ENCODE assay signal across 8 cellular contexts in the genomic region with DNA sequence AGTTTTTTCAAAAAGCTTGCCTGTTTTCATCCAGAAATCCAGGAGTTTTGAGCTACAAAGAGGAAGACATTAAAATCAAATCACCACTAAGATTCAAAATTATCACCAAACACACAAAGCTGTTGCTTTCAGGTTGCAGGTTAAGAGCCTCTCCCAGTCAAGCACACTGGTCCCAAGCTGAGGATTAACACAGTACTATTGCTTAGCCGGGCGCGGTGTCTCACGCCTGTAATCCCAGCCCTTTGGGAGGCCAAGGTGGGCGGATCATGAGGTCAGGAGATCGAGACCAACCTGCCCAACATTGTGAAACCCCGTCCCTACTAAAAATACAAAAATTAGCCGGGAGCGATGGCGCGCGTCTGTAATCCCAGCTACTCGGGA.
DNase-seq lines count a peak whose midpoint lies in the region; ATAC-seq, FAIRE-seq and TF ChIP-seq lines count a peak whose summit lies in the region.

No MANE protein-coding gene starts in this region.

- H3K27me3 ChIP-seq in neural cell (ENCODE audit: insufficient read depth, low read depth, low read length): no peaks in the 10 kb centered on the region

- no peaks in the 10 kb centered on the region for H3K9me2 ChIP-seq in neural cell (ENCODE audit: insufficient read depth, low read length)

- peaks cover 4% of the 10 kb centered on the region for H3F3A ChIP-seq in neural cell (ENCODE audit: insufficient read depth, low read length, poor library complexity, severe bottlenecking)

- no peaks in the 10 kb centered on the region for H3K36me3 ChIP-seq in neural cell (ENCODE audit: insufficient read depth, low read length)

- peak overlapping the region; percentile 78 for H3K4me3 ChIP-seq in neural cell (ENCODE audit: low read length)

- TF ChIP-seq RAD21 in neural cell (conservative IDR thresholded peaks at IDR 0.05): no peak

- H3K9ac ChIP-seq in neural cell (ENCODE audit: low read length): no peak overlapping the region

- H3K27ac ChIP-seq in neural cell (ENCODE audit: low read length): no peak overlapping the region

- TF ChIP-seq EP300 in neural cell (conservative IDR thresholded peaks at IDR 0.05; ENCODE audit: poor library complexity, severe bottlenecking): no peak

- H3K79me2 ChIP-seq in neural cell (replicated peaks; ENCODE audit: insufficient read depth, low read length): peaks cover 35% of the 10 kb centered on the region

- H3K4me2 ChIP-seq in neural cell (ENCODE audit: low read length): no peak overlapping the region

- no peak for DNase-seq in activated T-cell treated with anti-CD3 and anti-CD28 coated beads, Interleukin-2, amount 50 U/mL, for 48 hours
- DNase-seq in stimulated activated CD4-positive, alpha-beta T cell treated with anti-CD3 and anti-CD28 coated beads, Interleukin-12 subunit alpha, Interleukin-12 subunit beta, amount 100 ng/mL, for 4 hours: no peak
- DNase-seq in GM12891 (ENCODE audit: insufficient read length, low spot score) (no peak), urothelium cell line (ENCODE audit: low spot score) (no peak)

- H4K20me1 ChIP-seq in neural cell (ENCODE audit: insufficient read depth): no peaks in the 10 kb centered on the region

- TF ChIP-seq CTCF in neural cell (IDR thresholded peaks at IDR 0.05; ENCODE audit: poor library complexity, severe bottlenecking): no peak

- TF ChIP-seq POLR2A in GM12891 (IDR thresholded peaks at IDR 0.05; ENCODE audit: low read depth, low read length): no peak

- no peak overlapping the region for H2AFZ ChIP-seq in neural cell (ENCODE audit: low read depth, low read length)

- no peaks in the 10 kb centered on the region for H3K9me3 ChIP-seq in neural cell (ENCODE audit: low read length)

- ATAC-seq in GM19035 (IDR thresholded peaks at IDR 0.05; ENCODE audit: unreplicated experiment) (peak; percentile 27), HG02763 (IDR thresholded peaks at IDR 0.05; ENCODE audit: unreplicated experiment) (peak; percentile 17), SK-N-SH treated with all-trans-retinoic acid at 6 μM for 48 hours (peak; percentile 41)

- no peak for FAIRE-seq in GM12891 (lab: Jason Lieb, UNC)
- FAIRE-seq in urothelium cell line (lab: Jason Lieb, UNC): no peak

TF ChIP-seq in SK-N-SH treated with all-trans-retinoic acid at 6 μM for 48 hours, 23 proteins besides CTCF, POLR2A, EP300 and RAD21 (continues in another document):
- no peak for TF ChIP-seq ISL1 (CRISPR knock-in tag; IDR thresholded peaks at IDR 0.05)
- no peak for TF ChIP-seq ESRRG (CRISPR knock-in tag; IDR thresholded peaks at IDR 0.05)
- no peak for TF ChIP-seq GLIS3 (CRISPR knock-in tag; IDR thresholded peaks at IDR 0.05)
- no peak for TF ChIP-seq BACH2 (CRISPR knock-in tag; IDR thresholded peaks at IDR 0.05; ENCODE audit: borderline replicate concordance)
- no peak for TF ChIP-seq ZNF565 (CRISPR knock-in tag; conservative IDR thresholded peaks at IDR 0.05; ENCODE audit: low read depth)
- TF ChIP-seq RARB (CRISPR knock-in tag; IDR thresholded peaks at IDR 0.05): no peak
- TF ChIP-seq ZNF8 (CRISPR knock-in tag; IDR thresholded peaks at IDR 0.05): no peak
- no peak for TF ChIP-seq ZFP3 (CRISPR knock-in tag; IDR thresholded peaks at IDR 0.05)
- TF ChIP-seq, protein P1, sequence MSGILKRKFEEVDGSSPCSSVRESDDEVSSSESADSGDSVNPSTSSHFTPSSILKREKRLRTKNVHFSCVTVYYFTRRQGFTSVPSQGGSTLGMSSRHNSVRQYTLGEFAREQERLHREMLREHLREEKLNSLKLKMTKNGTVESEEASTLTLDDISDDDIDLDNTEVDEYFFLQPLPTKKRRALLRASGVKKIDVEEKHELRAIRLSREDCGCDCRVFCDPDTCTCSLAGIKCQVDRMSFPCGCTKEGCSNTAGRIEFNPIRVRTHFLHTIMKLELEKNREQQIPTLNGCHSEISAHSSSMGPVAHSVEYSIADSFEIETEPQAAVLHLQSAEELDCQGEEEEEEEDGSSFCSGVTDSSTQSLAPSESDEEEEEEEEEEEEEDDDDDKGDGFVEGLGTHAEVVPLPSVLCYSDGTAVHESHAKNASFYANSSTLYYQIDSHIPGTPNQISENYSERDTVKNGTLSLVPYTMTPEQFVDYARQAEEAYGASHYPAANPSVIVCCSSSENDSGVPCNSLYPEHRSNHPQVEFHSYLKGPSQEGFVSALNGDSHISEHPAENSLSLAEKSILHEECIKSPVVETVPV (CRISPR knock-in tag; IDR thresholded peaks at IDR 0.05): no peak
- TF ChIP-seq PPARA (CRISPR knock-in tag; IDR thresholded peaks at IDR 0.05; ENCODE audit: borderline replicate concordance): no peak

TF ChIP-seq in neural cell, 6 proteins besides CTCF, POLR2A, EP300 and RAD21:
- TF ChIP-seq, protein P2, sequence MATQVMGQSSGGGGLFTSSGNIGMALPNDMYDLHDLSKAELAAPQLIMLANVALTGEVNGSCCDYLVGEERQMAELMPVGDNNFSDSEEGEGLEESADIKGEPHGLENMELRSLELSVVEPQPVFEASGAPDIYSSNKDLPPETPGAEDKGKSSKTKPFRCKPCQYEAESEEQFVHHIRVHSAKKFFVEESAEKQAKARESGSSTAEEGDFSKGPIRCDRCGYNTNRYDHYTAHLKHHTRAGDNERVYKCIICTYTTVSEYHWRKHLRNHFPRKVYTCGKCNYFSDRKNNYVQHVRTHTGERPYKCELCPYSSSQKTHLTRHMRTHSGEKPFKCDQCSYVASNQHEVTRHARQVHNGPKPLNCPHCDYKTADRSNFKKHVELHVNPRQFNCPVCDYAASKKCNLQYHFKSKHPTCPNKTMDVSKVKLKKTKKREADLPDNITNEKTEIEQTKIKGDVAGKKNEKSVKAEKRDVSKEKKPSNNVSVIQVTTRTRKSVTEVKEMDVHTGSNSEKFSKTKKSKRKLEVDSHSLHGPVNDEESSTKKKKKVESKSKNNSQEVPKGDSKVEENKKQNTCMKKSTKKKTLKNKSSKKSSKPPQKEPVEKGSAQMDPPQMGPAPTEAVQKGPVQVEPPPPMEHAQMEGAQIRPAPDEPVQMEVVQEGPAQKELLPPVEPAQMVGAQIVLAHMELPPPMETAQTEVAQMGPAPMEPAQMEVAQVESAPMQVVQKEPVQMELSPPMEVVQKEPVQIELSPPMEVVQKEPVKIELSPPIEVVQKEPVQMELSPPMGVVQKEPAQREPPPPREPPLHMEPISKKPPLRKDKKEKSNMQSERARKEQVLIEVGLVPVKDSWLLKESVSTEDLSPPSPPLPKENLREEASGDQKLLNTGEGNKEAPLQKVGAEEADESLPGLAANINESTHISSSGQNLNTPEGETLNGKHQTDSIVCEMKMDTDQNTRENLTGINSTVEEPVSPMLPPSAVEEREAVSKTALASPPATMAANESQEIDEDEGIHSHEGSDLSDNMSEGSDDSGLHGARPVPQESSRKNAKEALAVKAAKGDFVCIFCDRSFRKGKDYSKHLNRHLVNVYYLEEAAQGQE (IDR thresholded peaks at IDR 0.05; ENCODE audit: borderline replicate concordance): no peak
- TF ChIP-seq POLR2AphosphoS5 (IDR thresholded peaks at IDR 0.05): no peak
- peak; percentile 15 for TF ChIP-seq SMC3 (conservative IDR thresholded peaks at IDR 0.05; ENCODE audit: poor library complexity)

TF ChIP-seq in GM12891, 5 proteins besides CTCF, POLR2A, EP300 and RAD21:
- no peak for TF ChIP-seq SPI1 (IDR thresholded peaks at IDR 0.05; ENCODE audit: low read depth, low read length)
- TF ChIP-seq POU2F2 (IDR thresholded peaks at IDR 0.05; ENCODE audit: low read depth, low read length): no peak
- no peak for TF ChIP-seq PAX5 (IDR thresholded peaks at IDR 0.05; ENCODE audit: insufficient read depth, low read length, severe bottlenecking)
- no peak for TF ChIP-seq TAF1 (IDR thresholded peaks at IDR 0.05; ENCODE audit: low read depth, low read length)
- no peak for TF ChIP-seq POLR2AphosphoS5 (IDR thresholded peaks at IDR 0.05; ENCODE audit: low read depth, low read length)
